20 cellular contexts compared by ENCODE assay signal in the genomic region with DNA sequence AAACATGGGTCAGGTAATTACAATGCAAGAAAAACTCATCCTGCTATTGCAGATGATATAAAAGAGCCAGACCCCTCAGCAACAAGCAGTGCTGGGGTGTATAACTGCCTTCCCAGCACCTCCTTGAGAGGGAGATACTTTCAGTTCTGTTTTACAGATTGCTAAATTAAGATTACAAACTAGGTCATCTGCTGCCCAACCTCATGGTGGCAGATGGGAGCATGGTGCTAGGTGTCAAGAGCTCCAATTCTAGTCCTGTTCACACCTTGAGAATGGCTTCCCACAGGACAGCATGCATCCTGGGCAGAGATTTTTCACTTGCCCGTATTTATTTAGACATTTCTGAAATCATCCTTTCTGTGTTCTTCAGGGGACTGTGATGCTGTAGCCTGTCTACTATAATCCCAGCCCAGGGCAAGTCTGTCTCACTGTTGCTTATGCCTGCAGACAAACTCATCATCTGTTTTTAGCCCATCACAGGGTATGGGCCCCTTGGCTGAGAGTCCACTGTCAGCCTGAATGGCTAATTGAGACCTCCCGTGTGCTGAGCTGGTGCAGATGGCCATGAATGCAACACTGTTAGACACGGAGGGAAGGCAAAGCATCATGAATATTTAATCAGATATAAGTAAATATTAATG. TPM values are rescaled to one million over a fixed set of nuclear protein-coding genes. Genes with fewer than 3 reads are reported as not detected.
DNase-seq lines count a peak whose midpoint lies in the region; ATAC-seq and TF ChIP-seq lines count a peak whose summit lies in the region.
"Had no signal": no experiment of that assay in that cellular context is flagged by ENCODE, and none has a peak within 500 bp of the region (broad histone marks: within the 10 kb centered on the region; RNA-seq: fewer than 3 reads in every experiment).

No MANE protein-coding gene starts in this region.

- H3K4me1 Mint-ChIP-seq in stimulated activated naive B cell treated with anti-CD40 and anti-IgM and Interleukin-4, amounts not matched to agents 10 μg/mL and 1 μg/mL and 100 μg/mL, for 72 hours = no peaks in the 10 kb centered on the region
- no peaks in the 10 kb centered on the region for H3K4me1 Mint-ChIP-seq in activated CD8-positive, alpha-beta T cell treated with anti-CD3 and anti-CD28 coated beads for 36 hours (ENCODE audit: low read depth)
- H3K4me1 Mint-ChIP-seq: stimulated activated memory B cell treated with anti-CD40 and anti-IgM and Interleukin-4, amounts not matched to agents 10 μg/mL and 1 μg/mL and 100 μg/mL, for 72 hours had no signal

- TF ChIP-seq CTCF in AG10803 (conservative IDR thresholded peaks at IDR 0.05; ENCODE audit: low read length) (peak; percentile 5; the same call in 1 of the 2 replicates), KMS-11 (conservative IDR thresholded peaks at IDR 0.05; ENCODE audit: low read depth, low read length) (peak; percentile 49), mammary epithelial cell (conservative IDR thresholded peaks at IDR 0.05 in 1 of 2, IDR thresholded peaks at IDR 0.05 in 1 of 2; ENCODE audit: extremely low read depth in 1 of 2, insufficient read depth in 1 of 2, low read depth in 1 of 2, low read length in 2 of 2) (peak in 1 of 2 donors; percentile 21)
- TF ChIP-seq CTCF in activated CD8-positive, alpha-beta T cell treated with anti-CD3 and anti-CD28 coated beads for 36 hours (IDR thresholded peaks at IDR 0.05) = no peak

- H3K9ac ChIP-seq in KMS-11 (no peak overlapping the region; the same call in 1 of the 2 replicates), mammary epithelial cell (ENCODE audit: insufficient read depth, low read length) (no peak overlapping the region)

- no peaks in the 10 kb centered on the region for H3K27me3 ChIP-seq in KMS-11 (ENCODE audit: insufficient read depth, low read depth)
- no peaks in the 10 kb centered on the region for H3K27me3 ChIP-seq in SJCRH30
- no peaks in the 10 kb centered on the region for H3K27me3 ChIP-seq in mammary epithelial cell (ENCODE audit: insufficient read depth, low read length)

- H3K27ac Mint-ChIP-seq in stimulated activated naive B cell treated with anti-CD40 and anti-IgM and Interleukin-4, amounts not matched to agents 10 μg/mL and 1 μg/mL and 100 μg/mL, for 72 hours = no peak overlapping the region
- no peak overlapping the region for H3K27ac Mint-ChIP-seq in activated CD8-positive, alpha-beta T cell treated with anti-CD3 and anti-CD28 coated beads for 36 hours
- H3K27ac Mint-ChIP-seq: activated T-cell treated with anti-CD3 and anti-CD28 coated beads, Interleukin-2, amount 50 U/mL, for 24 hours; CD4-positive, alpha-beta T cell; nephron progenitor cell; progenitor cell of endocrine pancreas; stimulated activated memory B cell treated with anti-CD40 and anti-IgM and Interleukin-4, amounts not matched to agents 10 μg/mL and 1 μg/mL and 100 μg/mL, for 72 hours had no signal

- CTCF ChIA-PET in mammary epithelial cell (lab: Charles Lee; ENCODE audit: low non-redundant PET) = interaction anchor here (0.7 kb wide), 1 partner anchor 79 kb away, joined by 7 read pairs; no protein-coding TSS in a partner anchor
- CTCF ChIA-PET in activated CD8-positive, alpha-beta T cell treated with anti-CD3 and anti-CD28 coated beads for 36 hours (lab: Charles Lee) = no interaction called here

- H4K20me1 ChIP-seq in KMS-11 (ENCODE audit: insufficient read depth) = no peaks in the 10 kb centered on the region
- H4K20me1 ChIP-seq in mammary epithelial cell (ENCODE audit: insufficient read depth, low read length) = no peaks in the 10 kb centered on the region

- H3K4me2 ChIP-seq in KMS-11 (peak overlapping the region; percentile 46), mammary epithelial cell (ENCODE audit: insufficient read depth, low read depth, low read length) (no peak overlapping the region)

- intact Hi-C loops in mammary epithelial cell (cut with micrococcal nuclease) = no loop called here
- intact Hi-C loops in activated CD8-positive, alpha-beta T cell treated with anti-CD3 and anti-CD28 coated beads for 36 hours (cut with micrococcal nuclease) = no loop called here

- H2AFZ ChIP-seq in KMS-11 (ENCODE audit: low read depth) (peak overlapping the region; percentile 55), mammary epithelial cell (ENCODE audit: low read depth, low read length) (no peak overlapping the region)

- no peak for DNase-seq in AG10803 (ENCODE audit: low read depth)
- peak; percentile 76 to 87 for DNase-seq in SJCRH30
- peak; percentile 24 to 26 for DNase-seq in hippocampal formation (lab: John Stamatoyannopoulos, UW)
- DNase-seq in stimulated activated naive B cell treated with anti-CD40 and anti-IgM and Interleukin-4, amounts not matched to agents 10 μg/mL and 1 μg/mL and 100 μg/mL, for 72 hours = no peak
- DNase-seq in mammary epithelial cell = no peak
- DNase-seq in NCI-H774 (lab: John Stamatoyannopoulos, UW) = no peak
- DNase-seq in activated CD8-positive, alpha-beta T cell treated with anti-CD3 and anti-CD28 coated beads for 36 hours = no peak
- DNase-seq: activated naive CD4-positive, alpha-beta T cell treated with Interleukin-2 at 50 U/mL for 16 hours; activated T-cell treated with anti-CD3 and anti-CD28 coated beads, Interleukin-2, amount 50 U/mL, for 24 hours; CD4-positive, alpha-beta T cell; Kasumi-1; left colon; midbrain; NCI-H1417 treated with DMSO at 0.1 percent for 48 hours; NCI-H2227 treated with DMSO at 0.1 percent for 48 hours; nephron progenitor cell; T-helper 9 cell had no signal

- H3K4me3 ChIP-seq in AG10803 (ENCODE audit: low read length) (no peak overlapping the region), KMS-11 (IDR thresholded peaks at IDR 0.05; ENCODE audit: insufficient read depth, low read depth, low read length) (no peak overlapping the region), SJCRH30 (no peak overlapping the region), mammary epithelial cell (replicated peaks in 1 of 3; ENCODE audit: insufficient read depth in 1 of 3, low read depth in 2 of 3, low read length in 3 of 3) (no peak overlapping the region)

- no peaks in the 10 kb centered on the region for H3K36me3 Mint-ChIP-seq in stimulated activated naive B cell treated with anti-CD40 and anti-IgM and Interleukin-4, amounts not matched to agents 10 μg/mL and 1 μg/mL and 100 μg/mL, for 72 hours
- no peaks in the 10 kb centered on the region for H3K36me3 Mint-ChIP-seq in activated CD8-positive, alpha-beta T cell treated with anti-CD3 and anti-CD28 coated beads for 36 hours (ENCODE audit: low read depth)
- H3K36me3 Mint-ChIP-seq: stimulated activated memory B cell treated with anti-CD40 and anti-IgM and Interleukin-4, amounts not matched to agents 10 μg/mL and 1 μg/mL and 100 μg/mL, for 72 hours had no signal

- H3K27ac ChIP-seq in KMS-11 (peak overlapping the region; percentile 10; the same call in 1 of the 2 replicates), SJCRH30 (peak overlapping the region; percentile 65), mammary epithelial cell (ENCODE audit: insufficient read depth, low read depth, low read length) (no peak overlapping the region)

- in situ Hi-C loops in mammary epithelial cell (cut with MboI; ENCODE audit: low sequenced_read_pairs in 2 of 2) = no loop called here

- H3K27me3 Mint-ChIP-seq in stimulated activated naive B cell treated with anti-CD40 and anti-IgM and Interleukin-4, amounts not matched to agents 10 μg/mL and 1 μg/mL and 100 μg/mL, for 72 hours = no peaks in the 10 kb centered on the region
- H3K27me3 Mint-ChIP-seq in activated CD8-positive, alpha-beta T cell treated with anti-CD3 and anti-CD28 coated beads for 36 hours = no peaks in the 10 kb centered on the region
- H3K27me3 Mint-ChIP-seq: activated T-cell treated with anti-CD3 and anti-CD28 coated beads, Interleukin-2, amount 50 U/mL, for 24 hours; CD4-positive, alpha-beta T cell; stimulated activated memory B cell treated with anti-CD40 and anti-IgM and Interleukin-4, amounts not matched to agents 10 μg/mL and 1 μg/mL and 100 μg/mL, for 72 hours had no signal

- POLR2A ChIA-PET in activated CD8-positive, alpha-beta T cell treated with anti-CD3 and anti-CD28 coated beads for 36 hours (lab: Charles Lee) = no interaction called here

- H3K9me3 ChIP-seq in SJCRH30 (replicated peaks) (no peaks in the 10 kb centered on the region), mammary epithelial cell (replicated peaks; ENCODE audit: insufficient read depth, low read length) (no peaks in the 10 kb centered on the region)

- H3K79me2 ChIP-seq in KMS-11 (ENCODE audit: insufficient read depth, low read depth) (no peaks in the 10 kb centered on the region), mammary epithelial cell (ENCODE audit: insufficient read depth, low read length) (no peaks in the 10 kb centered on the region)

- dilution Hi-C loops in mammary epithelial cell (cut with HindIII; ENCODE audit: low sequenced_read_pairs) = no loop called here

- no peak overlapping the region for H3K4me3 Mint-ChIP-seq in stimulated activated naive B cell treated with anti-CD40 and anti-IgM and Interleukin-4, amounts not matched to agents 10 μg/mL and 1 μg/mL and 100 μg/mL, for 72 hours
- no peak overlapping the region for H3K4me3 Mint-ChIP-seq in activated CD8-positive, alpha-beta T cell treated with anti-CD3 and anti-CD28 coated beads for 36 hours
- H3K4me3 Mint-ChIP-seq: activated T-cell treated with anti-CD3 and anti-CD28 coated beads, Interleukin-2, amount 50 U/mL, for 24 hours; CD4-positive, alpha-beta T cell; nephron progenitor cell; stimulated activated memory B cell treated with anti-CD40 and anti-IgM and Interleukin-4, amounts not matched to agents 10 μg/mL and 1 μg/mL and 100 μg/mL, for 72 hours had no signal

- H3K9me3 Mint-ChIP-seq in stimulated activated naive B cell treated with anti-CD40 and anti-IgM and Interleukin-4, amounts not matched to agents 10 μg/mL and 1 μg/mL and 100 μg/mL, for 72 hours = no peaks in the 10 kb centered on the region
- H3K9me3 Mint-ChIP-seq in activated CD8-positive, alpha-beta T cell treated with anti-CD3 and anti-CD28 coated beads for 36 hours = no peaks in the 10 kb centered on the region
- H3K9me3 Mint-ChIP-seq: activated T-cell treated with anti-CD3 and anti-CD28 coated beads, Interleukin-2, amount 50 U/mL, for 24 hours; CD4-positive, alpha-beta T cell; nephron progenitor cell had no signal

- 83% methylated on average over 3 of the region's 3 CpGs for WGBS in mammary epithelial cell (ENCODE audit: low coverage, missing lambda C conversion rate)

- no peak for ATAC-seq in stimulated activated naive B cell treated with anti-CD40 and anti-IgM and Interleukin-4, amounts not matched to agents 10 μg/mL and 1 μg/mL and 100 μg/mL, for 72 hours (replicated peaks)
- no peak for ATAC-seq in activated CD8-positive, alpha-beta T cell treated with anti-CD3 and anti-CD28 coated beads for 36 hours
- ATAC-seq: left colon; stimulated activated memory B cell treated with anti-CD40 and anti-IgM and Interleukin-4, amounts not matched to agents 10 μg/mL and 1 μg/mL and 100 μg/mL, for 72 hours had no signal

- BruUV-seq in mammary epithelial cell (replicated peaks; lab: Mats Ljungman, UMichigan) = no TSS peak

- H3K4me1 ChIP-seq in KMS-11 (ENCODE audit: low read depth, poor library complexity, severe bottlenecking) (peaks cover 27% of the 10 kb centered on the region), SJCRH30 (peaks cover 36% of the 10 kb centered on the region), mammary epithelial cell (ENCODE audit: insufficient read depth, low read length) (no peaks in the 10 kb centered on the region)

- H3K36me3 ChIP-seq in KMS-11 (ENCODE audit: insufficient read depth) = no peaks in the 10 kb centered on the region
- H3K36me3 ChIP-seq in SJCRH30 = no peaks in the 10 kb centered on the region
- no peaks in the 10 kb centered on the region for H3K36me3 ChIP-seq in mammary epithelial cell (ENCODE audit: insufficient read depth, low read length)

RNA-seq across cellular contexts. Expression of gene PBX1, which starts 40.2 kb away (rescaled TPM):
- 39.0 and 39.1 TPM in 2 replicates for total RNA-seq in SJCRH30 (2014; rRNA removed; shearing (Covaris generic))
- 10 to 100 TPM; 10.2 to 14.8 TPM for total RNA-seq in mammary epithelial cell
- 4.9 TPM for polyA plus RNA-seq in mammary epithelial cell
- 6.4 TPM for polyA minus RNA-seq in mammary epithelial cell
- not detected for total RNA-seq in activated CD8-positive, alpha-beta T cell treated with anti-CD3 and anti-CD28 coated beads for 36 hours

Comparison
In these comparisons a context has a peak if more than half of its experiments do, and no peak if none do; other contexts are left out.
1. DNase-seq: peak in SJCRH30 (2 of 2) and hippocampal formation (2 of 2); none in AG10803 (single experiment), stimulated activated naive B cell treated with anti-CD40 and anti-IgM and Interleukin-4, amounts not matched to agents 10 μg/mL and 1 μg/mL and 100 μg/mL, for 72 hours (single experiment), mammary epithelial cell (single experiment), NCI-H774 (single experiment) and activated CD8-positive, alpha-beta T cell treated with anti-CD3 and anti-CD28 coated beads for 36 hours (single experiment).
2. RNA of gene PBX1, which starts 40.2 kb away (total RNA-seq): 39.0 to 39.1 TPM in SJCRH30 and 10.2 to 14.8 TPM in mammary epithelial cell; not detected in activated CD8-positive, alpha-beta T cell treated with anti-CD3 and anti-CD28 coated beads for 36 hours; every median in the first group is over 4 times any median in the second.